In genomic region chr1:3410435-3410915, GRCh38 we compare ENCODE assay signal across 13 cellular contexts. TPM values are rescaled to one million over a fixed set of nuclear protein-coding genes. Genes with fewer than 3 reads are reported as not detected.
DNase-seq lines count a peak whose midpoint lies in the region; ATAC-seq and TF ChIP-seq lines count a peak whose summit lies in the region.
"Had no signal": no experiment of that assay in that cellular context is flagged by ENCODE, and none has a peak within 500 bp of the region (broad histone marks: within the 10 kb centered on the region; RNA-seq: fewer than 3 reads in every experiment).

No MANE protein-coding gene starts in this region.

- intact Hi-C loops in Right ventricle myocardium superior (cut with DNase I) (loop anchor here (2.0 kb wide), 1 partner anchor 344 kb away; no protein-coding TSS in a partner anchor), PC-3 (cut with micrococcal nuclease) (loop anchor here (5.0 kb wide), 1 partner anchor 343 kb away; the partner anchor contains the start of gene PRDM16), tibial artery (cut with DNase I; ENCODE audit: low total_unique reads) (loop anchor here (2.0 to 5.0 kb wide), 2 partner anchors 60 to 398 kb away; no protein-coding TSS in a partner anchor)

- H3K4me3 Mint-ChIP-seq in endothelial cell (ENCODE audit: unreplicated experiment), result no peak overlapping the region

- H3K9me3 Mint-ChIP-seq in endothelial cell (ENCODE audit: unreplicated experiment), result no peaks in the 10 kb centered on the region

- ATAC-seq in Right ventricle myocardium superior (ENCODE audit: poor library complexity) (no peak), PC-3 (no peak), HG03520 (IDR thresholded peaks at IDR 0.05; ENCODE audit: unreplicated experiment) (no peak), GM19023 (IDR thresholded peaks at IDR 0.05; ENCODE audit: unreplicated experiment) (no peak)

- H3K36me3 Mint-ChIP-seq in endothelial cell (ENCODE audit: low read depth, unreplicated experiment), result peaks cover 3% of the 10 kb centered on the region

- H3K9ac ChIP-seq in PC-3 (ENCODE audit: low read length), result no peak overlapping the region

- peaks cover 12% of the 10 kb centered on the region for H3K36me3 ChIP-seq in cardiac muscle cell
- H3K36me3 ChIP-seq in PC-3 (ENCODE audit: low read depth, low read length), result no peaks in the 10 kb centered on the region
- peaks cover 20 to 63% (median 55%) of the 10 kb centered on the region in 3 donors for H3K36me3 ChIP-seq in tibial artery

- no peak overlapping the region for H2AFZ ChIP-seq in PC-3 (ENCODE audit: low read length)

- no peak overlapping the region for H3K4me2 ChIP-seq in PC-3 (ENCODE audit: low read length)

- no peak overlapping the region for H3K4me3 ChIP-seq in cardiac muscle cell
- H3K4me3 ChIP-seq in PC-3 (ENCODE audit: low read length), result no peak overlapping the region
- no peak overlapping the region for H3K4me3 ChIP-seq in tibial artery

- H3K4me1 ChIP-seq in cardiac muscle cell (ENCODE audit: low read depth) (no peaks in the 10 kb centered on the region), PC-3 (ENCODE audit: insufficient read depth, low read length) (no peaks in the 10 kb centered on the region), tibial artery (peaks cover 0 to 13% (median 0%) of the 10 kb centered on the region in 4 donors)

- no peaks in the 10 kb centered on the region for H3K27me3 ChIP-seq in cardiac muscle cell
- H3K27me3 ChIP-seq in PC-3 (ENCODE audit: low read length), result peaks cover 84% of the 10 kb centered on the region
- H3K27me3 ChIP-seq in tibial artery, result no peaks in the 10 kb centered on the region

- POLR2A ChIA-PET in PC-3 (lab: Charles Lee; ENCODE audit: unreplicated experiment), result interaction anchor here (1.0 kb wide), 1 partner anchor 536 kb away, joined by 3 read pairs; no protein-coding TSS in a partner anchor

- H3K27ac ChIP-seq in cardiac muscle cell (peak overlapping the region; percentile 57), PC-3 (ENCODE audit: low read length) (no peak overlapping the region), tibial artery (peak overlapping the region; percentile 35 to 40)

- no peaks in the 10 kb centered on the region for H3K9me2 ChIP-seq in PC-3 (replicated peaks; ENCODE audit: low read length)

- DNase-seq in cardiac muscle cell (ENCODE audit: low read depth in 1 of 2, low spot score in 1 of 2) (no peak), Right ventricle myocardium superior (no peak), PC-3 (no peak), endothelial cell (ENCODE audit: low spot score) (no peak), tibial artery (no peak)
- DNase-seq in activated CD4-positive, CD25-positive, alpha-beta regulatory T cell (lab: John Stamatoyannopoulos, UW), result no peak
- DNase-seq: GF-D8, Karpas-422, NCI-H2029, NCI-H510A treated with DMSO at 0.1 percent for 48 hours, SIG-M5 had no signal

- no peaks in the 10 kb centered on the region for H4K20me1 ChIP-seq in PC-3 (ENCODE audit: low read length)

- CTCF ChIA-PET in PC-3 (lab: Charles Lee), result no interaction called here

- H3F3A ChIP-seq in PC-3 (ENCODE audit: low read length, unreplicated experiment), result no peaks in the 10 kb centered on the region

- peak overlapping the region; percentile 37 for H3K27ac Mint-ChIP-seq in endothelial cell (ENCODE audit: unreplicated experiment)

- H3K79me2 ChIP-seq in PC-3 (ENCODE audit: low read length), result no peaks in the 10 kb centered on the region

- no peaks in the 10 kb centered on the region for H3K9me3 ChIP-seq in cardiac muscle cell (ENCODE audit: low read depth)
- H3K9me3 ChIP-seq in PC-3 (ENCODE audit: low read length), result no peaks in the 10 kb centered on the region
- no peaks in the 10 kb centered on the region for H3K9me3 ChIP-seq in tibial artery

- peaks cover 8% of the 10 kb centered on the region for H3K27me3 Mint-ChIP-seq in endothelial cell (ENCODE audit: unreplicated experiment)

- peaks cover 3% of the 10 kb centered on the region for H3K4me1 Mint-ChIP-seq in endothelial cell (ENCODE audit: unreplicated experiment)

- no TSS peak for BruUV-seq in PC-3 (replicated peaks; lab: Mats Ljungman, UMichigan)

- no peak for TF ChIP-seq CTCF in cardiac muscle cell (IDR thresholded peaks at IDR 0.05; ENCODE audit: low read depth, low read length)
- TF ChIP-seq CTCF in PC-3 (conservative IDR thresholded peaks at IDR 0.05; ENCODE audit: low read depth, low read length), result 0 out of 2 replicates have a peak, but pooled peaks have one; percentile 1
- no peak for TF ChIP-seq CTCF in endothelial cell (IDR thresholded peaks at IDR 0.05; ENCODE audit: unreplicated experiment)
- no peak for TF ChIP-seq CTCF in tibial artery (IDR thresholded peaks at IDR 0.05)

RNA-seq across cellular contexts. Expression of gene ARHGEF16, which starts 44.0 kb away (rescaled TPM):
- total RNA-seq in cardiac muscle cell (7.2 and 11.8 TPM in 2 replicates), Right ventricle myocardium superior (0.89 TPM), PC-3 (2014; rRNA removed) (54.3 and 60.7 TPM in 2 replicates), endothelial cell (ENCODE audit: unreplicated experiment) (1.7 TPM)
- polyA plus RNA-seq in cardiac muscle cell, result 5.8 and 6.0 TPM in 2 replicates
